Comparison of ENCODE assay signal across 10 cellular contexts in the genomic region with DNA sequence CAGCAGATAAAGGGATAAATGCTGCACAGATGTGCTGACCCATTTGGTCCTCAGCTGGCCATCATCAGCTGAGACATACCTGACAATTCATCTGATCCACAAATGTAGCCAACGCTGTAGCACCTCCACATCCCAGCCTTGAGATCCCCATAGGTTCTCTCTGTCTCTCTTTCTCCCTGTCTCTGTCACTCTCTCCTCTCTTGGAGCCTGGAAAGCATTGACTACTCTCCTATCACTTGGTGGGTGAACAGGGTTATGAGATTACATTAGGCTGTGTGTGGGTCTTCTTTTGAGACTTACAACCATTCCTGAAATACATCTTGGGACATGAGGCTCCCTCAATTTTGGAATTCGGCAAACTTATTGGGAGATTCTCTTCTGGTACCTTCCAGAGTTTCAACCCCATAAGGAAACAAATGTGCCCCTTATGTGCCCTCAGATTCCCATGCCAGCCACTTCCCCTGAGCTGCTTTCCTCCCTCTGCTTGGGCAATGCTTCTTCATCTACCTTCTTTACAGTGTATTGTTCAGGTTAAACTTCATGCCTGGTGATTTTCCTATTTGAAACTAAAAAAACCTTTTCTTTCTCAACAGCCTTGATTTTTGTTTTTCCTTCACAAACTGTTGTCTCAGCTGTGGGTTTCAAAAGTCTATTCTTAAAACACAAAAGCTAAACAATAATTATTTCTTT. TPM values are rescaled to one million over a fixed set of nuclear protein-coding genes. Genes with fewer than 3 reads are reported as not detected.
A peak's percentile ranks its signal among the peaks of the same experiment; 100 is the strongest.
DNase-seq lines count a peak whose midpoint lies in the region; ATAC-seq, FAIRE-seq and TF ChIP-seq lines count a peak whose summit lies in the region.
"Had no signal": no experiment of that assay in that cellular context is flagged by ENCODE, and none has a peak within 500 bp of the region (broad histone marks: within the 10 kb centered on the region; RNA-seq: fewer than 3 reads in every experiment).

No MANE protein-coding gene starts in this region.

- TF ChIP-seq RAD21 in A549 (conservative IDR thresholded peaks at IDR 0.05 in 1 of 2, IDR thresholded peaks at IDR 0.05 in 1 of 2) = no peak

- H3K4me3 Mint-ChIP-seq in endodermal cell = no peak overlapping the region
- H3K4me3 Mint-ChIP-seq in activated T-cell treated with anti-CD3 and anti-CD28 coated beads, Interleukin-2, amount 50 U/mL, for 4 hours = no peak overlapping the region
- no peak overlapping the region for H3K4me3 Mint-ChIP-seq in natural killer cell treated with Interleukin-12 subunit alpha and Interleukin-12 subunit beta and Interleukin-15 and Interleukin-18, amount 100 ng/mL, for 72 hours

- H3K27me3 Mint-ChIP-seq in endodermal cell (ENCODE audit: insufficient read depth) = no peaks in the 10 kb centered on the region
- H3K27me3 Mint-ChIP-seq in activated T-cell treated with anti-CD3 and anti-CD28 coated beads, Interleukin-2, amount 50 U/mL, for 4 hours (ENCODE audit: low read depth) = no peaks in the 10 kb centered on the region
- H3K27me3 Mint-ChIP-seq in natural killer cell treated with Interleukin-12 subunit alpha and Interleukin-12 subunit beta and Interleukin-15 and Interleukin-18, amount 100 ng/mL, for 72 hours = peaks cover 0 to 6% of the 10 kb centered on the region in 2 donors

- WGBS in A549 (ENCODE audit: missing lambda C conversion rate) = 92% methylated on average over 2 of the region's 2 CpGs
- WGBS in endodermal cell (ENCODE audit: insufficient coverage in 1 of 2, insufficient read length in 1 of 2), 2 experiments = 92 to 95% methylated on average over 2 of the region's 2 CpGs

- H3K9ac ChIP-seq in KMS-11 (no peak overlapping the region), endodermal cell (ENCODE audit: extremely low read depth, low read length, poor library complexity, severe bottlenecking) (no peak overlapping the region)

- no peaks in the 10 kb centered on the region for H4K20me1 ChIP-seq in KMS-11 (ENCODE audit: insufficient read depth)

- POLR2A ChIA-PET in A549 (lab: Yijun Ruan, JAX) = no interaction called here

- no peaks in the 10 kb centered on the region for H3K9me3 Mint-ChIP-seq in endodermal cell
- no peaks in the 10 kb centered on the region for H3K9me3 Mint-ChIP-seq in activated T-cell treated with anti-CD3 and anti-CD28 coated beads, Interleukin-2, amount 50 U/mL, for 4 hours
- H3K9me3 Mint-ChIP-seq in natural killer cell treated with Interleukin-12 subunit alpha and Interleukin-12 subunit beta and Interleukin-15 and Interleukin-18, amount 100 ng/mL, for 72 hours = no peaks in the 10 kb centered on the region

- TF ChIP-seq CTCF in A549 (IDR thresholded peaks at IDR 0.05) = no peak
- TF ChIP-seq CTCF in KMS-11 (conservative IDR thresholded peaks at IDR 0.05; ENCODE audit: low read depth, low read length) = no peak
- TF ChIP-seq CTCF in endodermal cell (conservative IDR thresholded peaks at IDR 0.05) = no peak

- H3K4me3 ChIP-seq in A549 = no peak overlapping the region
- no peak overlapping the region for H3K4me3 ChIP-seq in KMS-11 (IDR thresholded peaks at IDR 0.05; ENCODE audit: insufficient read depth, low read depth, low read length)
- H3K4me3 ChIP-seq in endodermal cell (ENCODE audit: low read length) = no peak overlapping the region
- no peak overlapping the region for H3K4me3 ChIP-seq in neuron (ENCODE audit: low read length)

- ATAC-seq in A549 = peak in 1 of 2 experiments; percentile 54; a peak in 3 of 6 replicates
- no peak for ATAC-seq in HG03342 (IDR thresholded peaks at IDR 0.05; ENCODE audit: unreplicated experiment)
- no peak for ATAC-seq in activated T-cell treated with anti-CD3 and anti-CD28 coated beads, Interleukin-2, amount 50 U/mL, for 4 hours
- ATAC-seq in natural killer cell treated with Interleukin-12 subunit alpha and Interleukin-12 subunit beta and Interleukin-15 and Interleukin-18, amount 100 ng/mL, for 72 hours = no peak

- peaks cover 14% of the 10 kb centered on the region for H3K4me1 Mint-ChIP-seq in endodermal cell
- H3K4me1 Mint-ChIP-seq in activated T-cell treated with anti-CD3 and anti-CD28 coated beads, Interleukin-2, amount 50 U/mL, for 4 hours (ENCODE audit: low read depth) = no peaks in the 10 kb centered on the region
- H3K4me1 Mint-ChIP-seq in natural killer cell treated with Interleukin-12 subunit alpha and Interleukin-12 subunit beta and Interleukin-15 and Interleukin-18, amount 100 ng/mL, for 72 hours (ENCODE audit: low read depth in 2 of 2) = no peaks in the 10 kb centered on the region

- peak overlapping the region; percentile 60 for H3K4me2 ChIP-seq in A549
- peak overlapping the region; percentile 75 for H3K4me2 ChIP-seq in KMS-11

- CTCF ChIA-PET in A549 (lab: Yijun Ruan, JAX) = interaction anchor here (1.0 to 1.4 kb wide), 2 partner anchors 9 kb away, joined by 3 to 5 read pairs; no protein-coding TSS in a partner anchor

- no peak for TF ChIP-seq EP300 in A549 (IDR thresholded peaks at IDR 0.05)

- DNase-seq in A549 (ENCODE audit: low read depth in 1 of 2, low spot score in 1 of 2) = no peak
- DNase-seq in endodermal cell = no peak
- DNase-seq in activated T-cell treated with anti-CD3 and anti-CD28 coated beads, Interleukin-2, amount 50 U/mL, for 4 hours = no peak
- DNase-seq in natural killer cell treated with Interleukin-12 subunit alpha and Interleukin-12 subunit beta and Interleukin-15 and Interleukin-18, amount 100 ng/mL, for 72 hours (ENCODE audit: low spot score) = no peak
- no peak for DNase-seq in NCI-H526 treated with DMSO at 0.1 percent for 48 hours (lab: John Stamatoyannopoulos, UW)
- DNase-seq: activated CD4-positive, alpha-beta T cell treated with anti-CD3 and anti-CD28 coated beads, Interleukin-2, amount 50 U/mL, for 1 hour had no signal

- H3K27ac ChIP-seq in A549 (peak overlapping the region; percentile 65 to 81), KMS-11 (0 out of 2 replicates have a peak overlapping the region, but pooled peaks have one; percentile 13), endodermal cell (ENCODE audit: low read depth, low read length) (peak overlapping the region; percentile 80)
- H3K27ac ChIP-seq: C4-2B had no signal

- H3K9me3 ChIP-seq in A549 (no peaks in the 10 kb centered on the region), endodermal cell (ENCODE audit: control insufficient read depth, low read length) (no peaks in the 10 kb centered on the region), neuron (ENCODE audit: low read length) (no peaks in the 10 kb centered on the region)

- no peaks in the 10 kb centered on the region for H3K79me2 ChIP-seq in KMS-11 (ENCODE audit: insufficient read depth, low read depth)

- no peaks in the 10 kb centered on the region for H3K36me3 Mint-ChIP-seq in endodermal cell (ENCODE audit: low read depth)
- H3K36me3 Mint-ChIP-seq in activated T-cell treated with anti-CD3 and anti-CD28 coated beads, Interleukin-2, amount 50 U/mL, for 4 hours (ENCODE audit: insufficient read depth) = no peaks in the 10 kb centered on the region
- H3K36me3 Mint-ChIP-seq in natural killer cell treated with Interleukin-12 subunit alpha and Interleukin-12 subunit beta and Interleukin-15 and Interleukin-18, amount 100 ng/mL, for 72 hours = no peaks in the 10 kb centered on the region

- TF ChIP-seq POLR2A in A549 (IDR thresholded peaks at IDR 0.05; ENCODE audit: low read length) = no peak

- no peaks in the 10 kb centered on the region for H3K27me3 ChIP-seq in KMS-11 (ENCODE audit: insufficient read depth, low read depth)
- H3K27me3 ChIP-seq in endodermal cell (ENCODE audit: control insufficient read depth, insufficient read depth, low read length, poor library complexity, severe bottlenecking) = no peaks in the 10 kb centered on the region
- no peaks in the 10 kb centered on the region for H3K27me3 ChIP-seq in neuron (ENCODE audit: insufficient read depth, low read length)

- H2AFZ ChIP-seq in KMS-11 (ENCODE audit: low read depth) = peak overlapping the region; percentile 17; the same call in 1 of the 2 replicates
- H2AFZ ChIP-seq in neuron (ENCODE audit: low read depth, low read length) = peak overlapping the region; percentile 87

- FAIRE-seq in A549 (lab: Jason Lieb, UNC) = no peak

- H3K4me1 ChIP-seq in A549 = peaks cover 17% of the 10 kb centered on the region; the same call in 2 of the 3 replicates
- peaks cover 23% of the 10 kb centered on the region for H3K4me1 ChIP-seq in KMS-11 (ENCODE audit: low read depth, poor library complexity, severe bottlenecking)
- H3K4me1 ChIP-seq in endodermal cell (ENCODE audit: control insufficient read depth, insufficient read depth, low read length) = peaks cover 3% of the 10 kb centered on the region
- H3K4me1 ChIP-seq in neuron (ENCODE audit: insufficient read depth, low read length) = peaks cover 12% of the 10 kb centered on the region

- H3K27ac Mint-ChIP-seq in endodermal cell = peak overlapping the region; percentile 54
- peak overlapping the region in 1 of 2 donors; percentile 45 for H3K27ac Mint-ChIP-seq in natural killer cell treated with Interleukin-12 subunit alpha and Interleukin-12 subunit beta and Interleukin-15 and Interleukin-18, amount 100 ng/mL, for 72 hours

- H3K36me3 ChIP-seq in KMS-11 (ENCODE audit: insufficient read depth) (no peaks in the 10 kb centered on the region), endodermal cell (ENCODE audit: control insufficient read depth, insufficient read depth, low read length) (no peaks in the 10 kb centered on the region), neuron (ENCODE audit: insufficient read depth, low read length) (no peaks in the 10 kb centered on the region)

TF ChIP-seq in A549, 52 proteins besides CTCF, POLR2A, EP300 and RAD21 (continues in another document):
- TF ChIP-seq BCL3 (IDR thresholded peaks at IDR 0.05) (no peak), TFCP2L1 (CRISPR knock-in tag; IDR thresholded peaks at IDR 0.05) (no peak)

RNA-seq across cellular contexts. Expression of gene FGF2, which starts 29.1 kb away (rescaled TPM):
- polyA plus RNA-seq in A549 (2011; rRNA removed) (32.5 and 45.2 TPM in 2 replicates), A549 (2017; fragmentation: RNase III; extraction: RNeasy Plus Mini Kit Qiagen cat#74134 plus additional on column Dnase treatment) (32.4 to 35.1 TPM (median 32.9 TPM) in 3 replicates)
- 8.0 and 10.2 TPM in 2 replicates for polyA plus RNA-seq in A549 (2012; cell fraction: cytosol; rRNA removed)
- 5.8 and 6.5 TPM in 2 replicates for polyA plus RNA-seq in A549 (2012; cell fraction: nucleus; rRNA removed)
- 19.3 and 20.7 TPM in 2 replicates for polyA minus RNA-seq in A549 (2011; rRNA and poly(A)+ RNA removed)
- 10 to 100 TPM; 12.5 to 18.5 TPM for total RNA-seq in endodermal cell
- 15.6 TPM for polyA plus RNA-seq in endodermal cell (2013, experiment 1 of 2)
- polyA plus RNA-seq in endodermal cell (2013, experiment 2 of 2) = 9.1 TPM
- under 1 TPM; 0.37 to 0.84 (median 0.73) TPM for total RNA-seq in activated T-cell treated with anti-CD3 and anti-CD28 coated beads, Interleukin-2, amount 50 U/mL, for 4 hours
- 1 to 10 TPM; 1.5 to 3.9 TPM for total RNA-seq in natural killer cell treated with Interleukin-12 subunit alpha and Interleukin-12 subunit beta and Interleukin-15 and Interleukin-18, amount 100 ng/mL, for 72 hours

Comparison
In these comparisons a context has a peak if more than half of its experiments do, and no peak if none do; other contexts are left out.
1. H3K27ac ChIP-seq: peak in every context shown above with its lines; median percentile 80 in endodermal cell; 73 in A549; 13 in KMS-11.